8 cellular contexts compared by ENCODE assay signal in genomic region chr20:64077876-64078551, GRCh38. TPM values are rescaled to one million over a fixed set of nuclear protein-coding genes. Genes with fewer than 3 reads are reported as not detected.
A peak's percentile ranks its signal among the peaks of the same experiment; 100 is the strongest.
DNase-seq lines count a peak whose midpoint lies in the region; ATAC-seq, FAIRE-seq and TF ChIP-seq lines count a peak whose summit lies in the region.

No MANE protein-coding gene starts in this region.

- no peaks in the 10 kb centered on the region for H4K20me1 ChIP-seq in SK-N-SH (ENCODE audit: insufficient read depth)
- peaks cover 0 to 4% of the 10 kb centered on the region in 2 experiments for H4K20me1 ChIP-seq in H1 (replicated peaks in 1 of 2; ENCODE audit: control insufficient read depth in 1 of 2, insufficient read depth in 2 of 2, low read length in 2 of 2)

- CTCF ChIA-PET in SK-N-SH (lab: Yijun Ruan, JAX), result interaction anchor here (1.1 to 12.9 kb wide), 7 partner anchors 8 to 97 kb away, joined by 3 to 252 read pairs (median 5); partner anchors contain the start of genes NPBWR2 and PRPF6
- CTCF ChIA-PET in H1 (lab: Charles Lee; ENCODE audit: partially characterized antibody), result interaction anchor here (1.6 to 13.0 kb wide), 5 partner anchors 9 to 40 kb away, joined by 5 to 144 read pairs (median 33); partner anchors contain the start of genes SOX18 and TCEA2

- H3K36me3 ChIP-seq in SK-N-SH (replicated peaks in 1 of 2; ENCODE audit: control insufficient read depth in 1 of 2, insufficient read depth in 2 of 2, low read length in 1 of 2) (peaks cover 0 to 9% of the 10 kb centered on the region in 2 experiments), H1 (ENCODE audit: control insufficient read depth in 2 of 4, insufficient read depth in 4 of 4, low read length in 3 of 4) (peaks cover 0 to 6% (median 3%) of the 10 kb centered on the region in 4 experiments; a peak in 3 of 8 replicates)

- H3K18ac ChIP-seq in H1 (ENCODE audit: extremely low read depth, low read length), result no peak overlapping the region

- TF ChIP-seq CTCF in SK-N-SH (IDR thresholded peaks at IDR 0.05), result no peak
- no peak for TF ChIP-seq CTCF in H1 (IDR thresholded peaks at IDR 0.05; ENCODE audit: control extremely low read depth in 1 of 3, insufficient read depth in 1 of 3, low read depth in 1 of 3, low read length in 3 of 3)

- no peak overlapping the region for H2BK120ac ChIP-seq in H1 (replicated peaks; ENCODE audit: low read depth, low read length)

- H3F3A ChIP-seq in SK-N-SH (replicated peaks; ENCODE audit: insufficient read depth), result peaks cover 14% of the 10 kb centered on the region

- H3K4me3 ChIP-seq in SK-N-SH (ENCODE audit: low read depth in 2 of 2, low read length in 1 of 2) (peak overlapping the region in 1 of 2 experiments; percentile 80; a peak in 1 of 4 replicates), H1 (ENCODE audit: extremely low read depth in 1 of 4, insufficient read depth in 2 of 4, low read depth in 3 of 4, low read length in 4 of 4) (peak overlapping the region in 2 of 4 experiments; percentile 5 to 92; a peak in 2 of 8 replicates)

- H3K14ac ChIP-seq in H1 (ENCODE audit: insufficient read length), result no peak overlapping the region

- 86% methylated on average over 14 of the region's 15 CpGs for WGBS in SK-N-SH (ENCODE audit: low lambda C conversion rate)
- WGBS in H1 (ENCODE audit: extremely low coverage in 1 of 2, insufficient coverage in 1 of 2, insufficient read length in 1 of 2, insufficient replicate concordance in 2 of 2, low coverage in 1 of 2, low lambda C conversion rate in 2 of 2, missing lambda C conversion rate in 1 of 2), 2 experiments, result 80% methylated on average over 15 of the region's 15 CpGs; no CpG with 5 or more reads in 1 of the 2 experiments

- H2BK20ac ChIP-seq in H1 (ENCODE audit: low read length), result no peak overlapping the region

- H3K27ac ChIP-seq in SK-N-SH (ENCODE audit: low read depth in 2 of 2, low read length in 1 of 2) (no peak overlapping the region), H1 (ENCODE audit: low read depth, low read length) (no peak overlapping the region)

- H2AFZ ChIP-seq in SK-N-SH (ENCODE audit: low read depth) (no peak overlapping the region), H1 (ENCODE audit: low read length) (no peak overlapping the region)

- no peak overlapping the region for H4K5ac ChIP-seq in H1 (ENCODE audit: insufficient read length, low read depth, low read length)

- H2BK5ac ChIP-seq in H1 (ENCODE audit: low read depth, low read length), result no peak overlapping the region

- POLR2A ChIA-PET in SK-N-SH (lab: Yijun Ruan, JAX), result no interaction called here
- POLR2A ChIA-PET in H1 (lab: Charles Lee; ENCODE audit: partially characterized antibody), result interaction anchor here (1.6 to 4.6 kb wide), 2 partner anchors 10 to 12 kb away, joined by 4 to 27 read pairs; no protein-coding TSS in a partner anchor

- no peak overlapping the region for H2BK15ac ChIP-seq in H1 (ENCODE audit: low read length)

- no peak overlapping the region for H2BK12ac ChIP-seq in H1 (ENCODE audit: low read depth, low read length)

- no peak overlapping the region for H4K91ac ChIP-seq in H1 (replicated peaks; ENCODE audit: insufficient read length, low read length)

- H3K79me2 ChIP-seq in SK-N-SH (ENCODE audit: insufficient read depth), result no peaks in the 10 kb centered on the region
- H3K79me2 ChIP-seq in H1 (ENCODE audit: control insufficient read depth in 1 of 2, insufficient read depth in 2 of 2, low read length in 2 of 2), result no peaks in the 10 kb centered on the region

- no peaks in the 10 kb centered on the region for H3K79me1 ChIP-seq in H1 (ENCODE audit: low read depth, low read length)

- peaks cover 11% of the 10 kb centered on the region; the same call in 1 of the 2 replicates for H3K23me2 ChIP-seq in H1 (ENCODE audit: low read depth, low read length)

- H4K8ac ChIP-seq in H1 (ENCODE audit: extremely low read depth, insufficient read depth, low read length), result peak overlapping the region; percentile 11; the same call in 1 of the 2 replicates

- H3K27me3 ChIP-seq in SK-N-SH (ENCODE audit: insufficient read depth) (no peaks in the 10 kb centered on the region), H1 (replicated peaks in 1 of 4; ENCODE audit: control insufficient read depth in 3 of 4, extremely low read depth in 1 of 4, insufficient read depth in 3 of 4, low read length in 3 of 4) (peaks cover 1 to 25% (median 19%) of the 10 kb centered on the region in 4 experiments; a peak in 6 of 7 replicates)

- no peak overlapping the region for H3K56ac ChIP-seq in H1 (replicated peaks; ENCODE audit: insufficient read length, low read depth, low read length)

- no peak overlapping the region for H2AK5ac ChIP-seq in H1 (ENCODE audit: low read depth, low read length)

- no peaks in the 10 kb centered on the region for H3K9me2 ChIP-seq in SK-N-SH

- peaks cover 13 to 25% of the 10 kb centered on the region in 2 experiments; a peak in 3 of 4 replicates for H3K4me1 ChIP-seq in SK-N-SH (ENCODE audit: control insufficient read depth in 1 of 2, insufficient read depth in 2 of 2, low read depth in 1 of 2, low read length in 1 of 2)
- peaks cover 0 to 23% (median 12%) of the 10 kb centered on the region in 4 experiments; a peak in 5 of 7 replicates for H3K4me1 ChIP-seq in H1 (replicated peaks in 1 of 4; ENCODE audit: control insufficient read depth in 3 of 4, insufficient read depth in 4 of 4, low read length in 3 of 4)

- no peak overlapping the region for H3K9ac ChIP-seq in SK-N-SH
- no peak overlapping the region for H3K9ac ChIP-seq in H1 (replicated peaks in 1 of 4; ENCODE audit: extremely low read depth in 1 of 4, low read depth in 3 of 4, low read length in 3 of 4)

- H3K4ac ChIP-seq in H1 (replicated peaks; ENCODE audit: insufficient read length, low read depth, low read length), result no peak overlapping the region

- TF ChIP-seq EP300 in SK-N-SH (IDR thresholded peaks at IDR 0.05; ENCODE audit: borderline replicate concordance in 1 of 2, low read depth in 1 of 2, low read length in 1 of 2), result no peak
- TF ChIP-seq EP300 in H1 (IDR thresholded peaks at IDR 0.05; ENCODE audit: borderline replicate concordance in 1 of 2, low read depth in 2 of 2, low read length in 2 of 2), result no peak

- H3K4me2 ChIP-seq in SK-N-SH (peak overlapping the region; percentile 99), H1 (ENCODE audit: insufficient read depth in 1 of 2, low read depth in 2 of 2, low read length in 2 of 2) (peak overlapping the region; percentile 33 to 78)

- no peak for TF ChIP-seq POLR2A in H1 (IDR thresholded peaks at IDR 0.05; ENCODE audit: control extremely low read depth in 1 of 2, low read depth in 2 of 2, low read length in 2 of 2)

- DNase-seq in SK-N-SH (no peak), T-helper 9 cell (peak; percentile 45), H1 (ENCODE audit: low read depth in 1 of 2, low spot score in 2 of 2) (no peak), NCI-H1930 (lab: John Stamatoyannopoulos, UW) (no peak), superior temporal gyrus (ENCODE audit: extremely low spot score) (no peak)
- DNase-seq in stimulated activated CD4-positive, alpha-beta T cell treated with anti-CD3 and anti-CD28 coated beads, Interleukin-4, amount 100 ng/mL, for 1 hour, result peak; percentile 44

- no peak for FAIRE-seq in H1 (lab: Jason Lieb, UNC)

- no peak overlapping the region for H3K23ac ChIP-seq in H1 (ENCODE audit: insufficient read length)

- no peak for ATAC-seq in SK-N-SH treated with all-trans-retinoic acid at 6 μM for 48 hours
- no peak for ATAC-seq in HG02973 (IDR thresholded peaks at IDR 0.05; ENCODE audit: unreplicated experiment)

- H3K9me3 ChIP-seq in SK-N-SH, result no peaks in the 10 kb centered on the region
- no peaks in the 10 kb centered on the region for H3K9me3 ChIP-seq in H1 (ENCODE audit: insufficient read depth in 2 of 2, low read depth in 1 of 2, low read length in 1 of 2)

- TF ChIP-seq RAD21 in SK-N-SH (IDR thresholded peaks at IDR 0.05; ENCODE audit: low read length), result no peak
- TF ChIP-seq RAD21 in H1 (IDR thresholded peaks at IDR 0.05 in 1 of 2, conservative IDR thresholded peaks at IDR 0.05 in 1 of 2; ENCODE audit: low read depth in 2 of 2, low read length in 2 of 2), result no peak

RNA-seq across cellular contexts. Expression of gene RGS19, which starts 1.3 kb away (rescaled TPM):
- 18.7 and 20.5 TPM in 2 replicates for polyA plus RNA-seq in SK-N-SH (2012; rRNA removed)
- polyA plus RNA-seq in SK-N-SH (2012; cell fraction: cytosol; rRNA removed), result 10.0 and 16.3 TPM in 2 replicates
- 15.3 and 16.4 TPM in 2 replicates for polyA plus RNA-seq in SK-N-SH (2012; cell fraction: nucleus; rRNA removed)
- 12.7 and 13.1 TPM in 2 replicates for total RNA-seq in H1 (2021; fragmentation: NEBNext Ultra II Directional; extraction: Animal tissue kit (Norgen Biotek cat#: 25700))
- 16.8 and 21.9 TPM in 2 replicates for polyA plus RNA-seq in H1 (2011; rRNA removed)
- 14.6 TPM for polyA plus RNA-seq in H1 (2011; cell fraction: cytosol; rRNA removed)
- polyA plus RNA-seq in H1 (2011; cell fraction: nucleus; rRNA removed), result 18.9 TPM
- polyA plus RNA-seq in H1 (2012, experiment 1 of 2), result 9.5 to 12.1 TPM (median 10.6 TPM) in 4 replicates
- polyA plus RNA-seq in H1 (2012, experiment 2 of 2), result 8.8 TPM
- 9.0 TPM for polyA plus RNA-seq in H1 (2013, experiment 1 of 2)
- 8.9 TPM for polyA plus RNA-seq in H1 (2013, experiment 2 of 2)
- 4.3 and 4.8 TPM in 2 replicates for polyA minus RNA-seq in H1 (2011; rRNA and poly(A)+ RNA removed)
- polyA minus RNA-seq in H1 (2011; cell fraction: cytosol; rRNA and poly(A)+ RNA removed), result 8.7 TPM
- polyA minus RNA-seq in H1 (2011; cell fraction: nucleus; rRNA and poly(A)+ RNA removed), result 6.3 TPM

RNA-seq across cellular contexts. Expression of gene OPRL1, which starts 1.9 kb away (rescaled TPM):
- polyA plus RNA-seq in SK-N-SH (2012; rRNA removed), result 1.7 and 1.8 TPM in 2 replicates
- polyA plus RNA-seq in SK-N-SH (2012; cell fraction: cytosol; rRNA removed), result 0.77 and 1.3 TPM in 2 replicates
- 3.2 and 3.8 TPM in 2 replicates for polyA plus RNA-seq in SK-N-SH (2012; cell fraction: nucleus; rRNA removed)
- 0.52 and 0.63 TPM in 2 replicates for total RNA-seq in H1 (2021; fragmentation: NEBNext Ultra II Directional; extraction: Animal tissue kit (Norgen Biotek cat#: 25700))
- 0.98 and 2.0 TPM in 2 replicates for polyA plus RNA-seq in H1 (2011; rRNA removed)
- polyA plus RNA-seq in H1 (2011; cell fraction: cytosol; rRNA removed), result 1.3 TPM
- polyA plus RNA-seq in H1 (2011; cell fraction: nucleus; rRNA removed), result 2.1 TPM
- polyA plus RNA-seq in H1 (2012, experiment 1 of 2), result 0.52 to 1.4 TPM (median 1.1 TPM) in 4 replicates
- 0.81 TPM for polyA plus RNA-seq in H1 (2012, experiment 2 of 2)
- polyA plus RNA-seq in H1 (2013, experiment 1 of 2), result 0.39 TPM
- polyA plus RNA-seq in H1 (2013, experiment 2 of 2), result 0.46 TPM
- polyA minus RNA-seq in H1 (2011; rRNA and poly(A)+ RNA removed), result 1.2 and 1.4 TPM in 2 replicates
- 1.4 TPM for polyA minus RNA-seq in H1 (2011; cell fraction: cytosol; rRNA and poly(A)+ RNA removed)
- 0.50 TPM for polyA minus RNA-seq in H1 (2011; cell fraction: nucleus; rRNA and poly(A)+ RNA removed)

RNA-seq across cellular contexts. Expression of gene LKAAEAR1, which starts 6.2 kb away (rescaled TPM):
- polyA plus RNA-seq in SK-N-SH (2012; rRNA removed) (0.37 and 0.71 TPM in 2 replicates), H1 (2011; rRNA removed) (0.53 and 0.91 TPM in 2 replicates)
- 0.33 and 0.55 TPM in 2 replicates for polyA plus RNA-seq in SK-N-SH (2012; cell fraction: cytosol; rRNA removed)
- 0.37 and 1.2 TPM in 2 replicates for polyA plus RNA-seq in SK-N-SH (2012; cell fraction: nucleus; rRNA removed)
- 0.41 and 0.52 TPM in 2 replicates for total RNA-seq in H1 (2021; fragmentation: NEBNext Ultra II Directional; extraction: Animal tissue kit (Norgen Biotek cat#: 25700))
- polyA plus RNA-seq in H1 (2011; cell fraction: cytosol; rRNA removed), result 0.65 TPM
- polyA plus RNA-seq in H1 (2011; cell fraction: nucleus; rRNA removed), result 0.34 TPM
- polyA plus RNA-seq in H1 (2012, experiment 1 of 2), result 0.24 TPM in 1 of 4 replicates, not detected in the others
- polyA plus RNA-seq in H1 (2012, experiment 2 of 2), result not detected
- 0.20 TPM for polyA plus RNA-seq in H1 (2013, experiment 1 of 2)
- 0.28 TPM for polyA plus RNA-seq in H1 (2013, experiment 2 of 2)
- not detected in 2 replicates for polyA minus RNA-seq in H1 (2011; rRNA and poly(A)+ RNA removed)
- polyA minus RNA-seq in H1 (2011; cell fraction: cytosol; rRNA and poly(A)+ RNA removed), result not detected
- not detected for polyA minus RNA-seq in H1 (2011; cell fraction: nucleus; rRNA and poly(A)+ RNA removed)

RNA-seq across cellular contexts. Expression of gene TCEA2, which starts 15.0 kb away (rescaled TPM):
- 53.5 and 98.9 TPM in 2 replicates for polyA plus RNA-seq in SK-N-SH (2012; rRNA removed)
- polyA plus RNA-seq in SK-N-SH (2012; cell fraction: cytosol; rRNA removed), result 48.6 and 62.9 TPM in 2 replicates
- 179 and 294 TPM in 2 replicates for polyA plus RNA-seq in SK-N-SH (2012; cell fraction: nucleus; rRNA removed)
- total RNA-seq in H1 (2021; fragmentation: NEBNext Ultra II Directional; extraction: Animal tissue kit (Norgen Biotek cat#: 25700)), result 41.4 and 46.3 TPM in 2 replicates
- 42.3 and 66.0 TPM in 2 replicates for polyA plus RNA-seq in H1 (2011; rRNA removed)
- 52.5 TPM for polyA plus RNA-seq in H1 (2011; cell fraction: cytosol; rRNA removed)
- polyA plus RNA-seq in H1 (2011; cell fraction: nucleus; rRNA removed), result 118 TPM
- polyA plus RNA-seq in H1 (2012, experiment 1 of 2), result 34.2 to 60.1 TPM (median 48.8 TPM) in 4 replicates
- 35.4 TPM for polyA plus RNA-seq in H1 (2012, experiment 2 of 2)
- polyA plus RNA-seq in H1 (2013, experiment 1 of 2), result 55.3 TPM
- polyA plus RNA-seq in H1 (2013, experiment 2 of 2), result 51.7 TPM
- polyA minus RNA-seq in H1 (2011; rRNA and poly(A)+ RNA removed), result 9.5 and 12.8 TPM in 2 replicates
- polyA minus RNA-seq in H1 (2011; cell fraction: cytosol; rRNA and poly(A)+ RNA removed), result 14.2 TPM
- 35.6 TPM for polyA minus RNA-seq in H1 (2011; cell fraction: nucleus; rRNA and poly(A)+ RNA removed)

RNA-seq across cellular contexts. Expression of gene SOX18, which starts 28.6 kb away (rescaled TPM):
- polyA plus RNA-seq in SK-N-SH (2012; rRNA removed), result not detected in 2 replicates
- polyA plus RNA-seq in SK-N-SH (2012; cell fraction: cytosol; rRNA removed), result not detected in 2 replicates
- 0.07 TPM in 1 of 2 replicates, not detected in the other for polyA plus RNA-seq in SK-N-SH (2012; cell fraction: nucleus; rRNA removed)
- 0.23 TPM in 1 of 2 replicates, not detected in the other for total RNA-seq in H1 (2021; fragmentation: NEBNext Ultra II Directional; extraction: Animal tissue kit (Norgen Biotek cat#: 25700))
- 0.08 and 0.09 TPM in 2 replicates for polyA plus RNA-seq in H1 (2011; rRNA removed)
- polyA plus RNA-seq in H1 (2011; cell fraction: cytosol; rRNA removed), result not detected
- 0.13 TPM for polyA plus RNA-seq in H1 (2011; cell fraction: nucleus; rRNA removed)
- 0.14 to 0.16 TPM in 2 of 4 replicates, not detected in the others for polyA plus RNA-seq in H1 (2012, experiment 1 of 2)
- polyA plus RNA-seq in H1 (2012, experiment 2 of 2), result 0.22 TPM
- polyA plus RNA-seq in H1 (2013, experiment 1 of 2), result 0.34 TPM
- polyA plus RNA-seq in H1 (2013, experiment 2 of 2), result 0.39 TPM
- not detected in 2 replicates for polyA minus RNA-seq in H1 (2011; rRNA and poly(A)+ RNA removed)
- polyA minus RNA-seq in H1 (2011; cell fraction: cytosol; rRNA and poly(A)+ RNA removed), result not detected
- 0.30 TPM for polyA minus RNA-seq in H1 (2011; cell fraction: nucleus; rRNA and poly(A)+ RNA removed)

Comparison
In these comparisons a context has a peak if more than half of its experiments do, and no peak if none do; other contexts are left out.
1. DNase-seq: peak in T-helper 9 cell (single experiment) and stimulated activated CD4-positive, alpha-beta T cell treated with anti-CD3 and anti-CD28 coated beads, Interleukin-4, amount 100 ng/mL, for 1 hour (single experiment); none in SK-N-SH (single experiment), H1 (0 of 2), NCI-H1930 (0 of 2) and superior temporal gyrus (single experiment).